ENCODE assay signal across 5 cellular contexts in genomic region chr18:3863006-3863405, GRCh38.
"Had no signal": no experiment of that assay in that cellular context is flagged by ENCODE, and none has a peak within 500 bp of the region (broad histone marks: within the 10 kb centered on the region; RNA-seq: fewer than 3 reads in every experiment).

No MANE protein-coding gene starts in this region.

- FAIRE-seq: HTR-8/SVneo had no signal

- H3K27ac ChIP-seq: HL-60 had no signal

- DNase-seq: IMR-90, KBM-7, KG1 had no signal
